Comparison of ENCODE assay signal across 1 cellular context in the genomic region with DNA sequence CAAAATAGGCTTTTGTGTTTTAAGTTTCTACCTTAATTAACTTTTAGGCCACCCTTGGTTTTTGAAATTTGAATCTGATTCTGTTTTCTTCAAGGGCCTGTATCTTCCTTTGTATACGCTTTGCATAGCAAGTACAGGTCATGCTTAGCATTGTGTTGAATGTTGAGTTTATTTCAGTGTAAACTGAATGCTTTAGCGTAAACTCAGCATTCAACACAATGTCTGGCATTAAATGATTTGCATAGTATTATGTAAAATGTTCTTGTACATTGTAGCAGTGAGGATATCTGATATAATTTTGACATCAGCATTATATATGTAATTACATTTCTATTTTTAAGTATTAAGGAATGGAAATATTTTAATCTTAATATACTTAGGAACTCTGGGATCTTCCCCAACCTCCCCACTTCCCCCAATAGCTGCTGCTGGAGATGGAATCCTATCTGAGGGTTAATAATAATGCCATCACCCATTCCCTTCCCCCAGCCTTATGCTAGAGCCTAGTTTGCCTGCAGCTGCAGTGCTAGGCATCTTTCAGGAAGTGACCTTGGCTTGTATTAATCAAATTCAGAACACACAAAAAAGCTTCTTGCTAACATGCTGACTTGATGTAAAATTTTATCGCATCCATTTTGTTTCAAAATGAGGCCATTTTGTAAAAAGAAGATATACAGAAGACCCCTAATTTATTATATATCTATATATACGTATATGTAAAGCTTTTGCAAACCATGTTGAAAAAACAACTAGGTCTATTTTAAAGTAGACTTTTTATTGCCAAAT.
TF ChIP-seq lines count a peak whose summit lies in the region.

No MANE protein-coding gene starts in this region.

TF ChIP-seq in GM12878, 131 proteins besides CTCF, POLR2A, EP300 and RAD21 (continued from another document and continues in another):
- no peak for TF ChIP-seq CEBPB (IDR thresholded peaks at IDR 0.05; ENCODE audit: borderline replicate concordance in 1 of 2, low read depth in 2 of 2, low read length in 2 of 2)
- TF ChIP-seq, protein P1, sequence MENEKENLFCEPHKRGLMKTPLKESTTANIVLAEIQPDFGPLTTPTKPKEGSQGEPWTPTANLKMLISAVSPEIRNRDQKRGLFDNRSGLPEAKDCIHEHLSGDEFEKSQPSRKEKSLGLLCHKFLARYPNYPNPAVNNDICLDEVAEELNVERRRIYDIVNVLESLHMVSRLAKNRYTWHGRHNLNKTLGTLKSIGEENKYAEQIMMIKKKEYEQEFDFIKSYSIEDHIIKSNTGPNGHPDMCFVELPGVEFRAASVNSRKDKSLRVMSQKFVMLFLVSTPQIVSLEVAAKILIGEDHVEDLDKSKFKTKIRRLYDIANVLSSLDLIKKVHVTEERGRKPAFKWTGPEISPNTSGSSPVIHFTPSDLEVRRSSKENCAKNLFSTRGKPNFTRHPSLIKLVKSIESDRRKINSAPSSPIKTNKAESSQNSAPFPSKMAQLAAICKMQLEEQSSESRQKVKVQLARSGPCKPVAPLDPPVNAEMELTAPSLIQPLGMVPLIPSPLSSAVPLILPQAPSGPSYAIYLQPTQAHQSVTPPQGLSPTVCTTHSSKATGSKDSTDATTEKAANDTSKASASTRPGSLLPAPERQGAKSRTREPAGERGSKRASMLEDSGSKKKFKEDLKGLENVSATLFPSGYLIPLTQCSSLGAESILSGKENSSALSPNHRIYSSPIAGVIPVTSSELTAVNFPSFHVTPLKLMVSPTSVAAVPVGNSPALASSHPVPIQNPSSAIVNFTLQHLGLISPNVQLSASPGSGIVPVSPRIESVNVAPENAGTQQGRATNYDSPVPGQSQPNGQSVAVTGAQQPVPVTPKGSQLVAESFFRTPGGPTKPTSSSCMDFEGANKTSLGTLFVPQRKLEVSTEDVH (IDR thresholded peaks at IDR 0.05; ENCODE audit: low read depth, partially characterized antibody) = no peak
- TF ChIP-seq, protein P2, sequence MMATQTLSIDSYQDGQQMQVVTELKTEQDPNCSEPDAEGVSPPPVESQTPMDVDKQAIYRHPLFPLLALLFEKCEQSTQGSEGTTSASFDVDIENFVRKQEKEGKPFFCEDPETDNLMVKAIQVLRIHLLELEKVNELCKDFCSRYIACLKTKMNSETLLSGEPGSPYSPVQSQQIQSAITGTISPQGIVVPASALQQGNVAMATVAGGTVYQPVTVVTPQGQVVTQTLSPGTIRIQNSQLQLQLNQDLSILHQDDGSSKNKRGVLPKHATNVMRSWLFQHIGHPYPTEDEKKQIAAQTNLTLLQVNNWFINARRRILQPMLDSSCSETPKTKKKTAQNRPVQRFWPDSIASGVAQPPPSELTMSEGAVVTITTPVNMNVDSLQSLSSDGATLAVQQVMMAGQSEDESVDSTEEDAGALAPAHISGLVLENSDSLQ (IDR thresholded peaks at IDR 0.05) = no peak
- TF ChIP-seq, protein P3, sequence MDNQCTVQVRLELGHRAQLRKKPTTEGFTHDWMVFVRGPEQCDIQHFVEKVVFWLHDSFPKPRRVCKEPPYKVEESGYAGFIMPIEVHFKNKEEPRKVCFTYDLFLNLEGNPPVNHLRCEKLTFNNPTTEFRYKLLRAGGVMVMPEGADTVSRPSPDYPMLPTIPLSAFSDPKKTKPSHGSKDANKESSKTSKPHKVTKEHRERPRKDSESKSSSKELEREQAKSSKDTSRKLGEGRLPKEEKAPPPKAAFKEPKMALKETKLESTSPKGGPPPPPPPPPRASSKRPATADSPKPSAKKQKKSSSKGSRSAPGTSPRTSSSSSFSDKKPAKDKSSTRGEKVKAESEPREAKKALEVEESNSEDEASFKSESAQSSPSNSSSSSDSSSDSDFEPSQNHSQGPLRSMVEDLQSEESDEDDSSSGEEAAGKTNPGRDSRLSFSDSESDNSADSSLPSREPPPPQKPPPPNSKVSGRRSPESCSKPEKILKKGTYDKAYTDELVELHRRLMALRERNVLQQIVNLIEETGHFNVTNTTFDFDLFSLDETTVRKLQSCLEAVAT (IDR thresholded peaks at IDR 0.05) = peak; percentile 28; the same call in 1 of the 2 replicates
- no peak for TF ChIP-seq PAX8 (IDR thresholded peaks at IDR 0.05)
- TF ChIP-seq NR2C2 (IDR thresholded peaks at IDR 0.05; ENCODE audit: borderline replicate concordance, control insufficient read depth, insufficient read length, low read depth) = no peak
- TF ChIP-seq NFXL1 (IDR thresholded peaks at IDR 0.05; ENCODE audit: borderline replicate concordance) = no peak
- no peak for TF ChIP-seq EGR1 (IDR thresholded peaks at IDR 0.05; ENCODE audit: borderline replicate concordance in 1 of 2, low read depth in 2 of 2, low read length in 2 of 2)
- no peak for TF ChIP-seq ZSCAN29 (IDR thresholded peaks at IDR 0.05)
- TF ChIP-seq, protein P4, sequence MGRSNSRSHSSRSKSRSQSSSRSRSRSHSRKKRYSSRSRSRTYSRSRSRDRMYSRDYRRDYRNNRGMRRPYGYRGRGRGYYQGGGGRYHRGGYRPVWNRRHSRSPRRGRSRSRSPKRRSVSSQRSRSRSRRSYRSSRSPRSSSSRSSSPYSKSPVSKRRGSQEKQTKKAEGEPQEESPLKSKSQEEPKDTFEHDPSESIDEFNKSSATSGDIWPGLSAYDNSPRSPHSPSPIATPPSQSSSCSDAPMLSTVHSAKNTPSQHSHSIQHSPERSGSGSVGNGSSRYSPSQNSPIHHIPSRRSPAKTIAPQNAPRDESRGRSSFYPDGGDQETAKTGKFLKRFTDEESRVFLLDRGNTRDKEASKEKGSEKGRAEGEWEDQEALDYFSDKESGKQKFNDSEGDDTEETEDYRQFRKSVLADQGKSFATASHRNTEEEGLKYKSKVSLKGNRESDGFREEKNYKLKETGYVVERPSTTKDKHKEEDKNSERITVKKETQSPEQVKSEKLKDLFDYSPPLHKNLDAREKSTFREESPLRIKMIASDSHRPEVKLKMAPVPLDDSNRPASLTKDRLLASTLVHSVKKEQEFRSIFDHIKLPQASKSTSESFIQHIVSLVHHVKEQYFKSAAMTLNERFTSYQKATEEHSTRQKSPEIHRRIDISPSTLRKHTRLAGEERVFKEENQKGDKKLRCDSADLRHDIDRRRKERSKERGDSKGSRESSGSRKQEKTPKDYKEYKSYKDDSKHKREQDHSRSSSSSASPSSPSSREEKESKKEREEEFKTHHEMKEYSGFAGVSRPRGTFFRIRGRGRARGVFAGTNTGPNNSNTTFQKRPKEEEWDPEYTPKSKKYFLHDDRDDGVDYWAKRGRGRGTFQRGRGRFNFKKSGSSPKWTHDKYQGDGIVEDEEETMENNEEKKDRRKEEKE (IDR thresholded peaks at IDR 0.05) = no peak
- no peak for TF ChIP-seq SIN3A (IDR thresholded peaks at IDR 0.05; ENCODE audit: low read depth, low read length)
- no peak for TF ChIP-seq KAT2A (conservative IDR thresholded peaks at IDR 0.05; ENCODE audit: control insufficient read depth, low read depth, low read length)
- no peak for TF ChIP-seq SMAD1 (IDR thresholded peaks at IDR 0.05; ENCODE audit: low read depth, partially characterized antibody)
- TF ChIP-seq CREB1 (IDR thresholded peaks at IDR 0.05; ENCODE audit: low read depth) = no peak
- peak; percentile 89; the same call in 1 of the 2 replicates for TF ChIP-seq TCF12 (IDR thresholded peaks at IDR 0.05; ENCODE audit: low read depth, low read length)
- TF ChIP-seq CHD2 (IDR thresholded peaks at IDR 0.05; ENCODE audit: borderline replicate concordance, low read depth, low read length) = peak; percentile 63; the same call in 1 of the 2 replicates
- peak in 1 of 2 experiments; percentile 8; a peak in 1 of 4 replicates for TF ChIP-seq IKZF2 (IDR thresholded peaks at IDR 0.05)
- TF ChIP-seq YY1 (IDR thresholded peaks at IDR 0.05; ENCODE audit: low read depth, low read length) = peak; percentile 90
- TF ChIP-seq, protein P5, sequence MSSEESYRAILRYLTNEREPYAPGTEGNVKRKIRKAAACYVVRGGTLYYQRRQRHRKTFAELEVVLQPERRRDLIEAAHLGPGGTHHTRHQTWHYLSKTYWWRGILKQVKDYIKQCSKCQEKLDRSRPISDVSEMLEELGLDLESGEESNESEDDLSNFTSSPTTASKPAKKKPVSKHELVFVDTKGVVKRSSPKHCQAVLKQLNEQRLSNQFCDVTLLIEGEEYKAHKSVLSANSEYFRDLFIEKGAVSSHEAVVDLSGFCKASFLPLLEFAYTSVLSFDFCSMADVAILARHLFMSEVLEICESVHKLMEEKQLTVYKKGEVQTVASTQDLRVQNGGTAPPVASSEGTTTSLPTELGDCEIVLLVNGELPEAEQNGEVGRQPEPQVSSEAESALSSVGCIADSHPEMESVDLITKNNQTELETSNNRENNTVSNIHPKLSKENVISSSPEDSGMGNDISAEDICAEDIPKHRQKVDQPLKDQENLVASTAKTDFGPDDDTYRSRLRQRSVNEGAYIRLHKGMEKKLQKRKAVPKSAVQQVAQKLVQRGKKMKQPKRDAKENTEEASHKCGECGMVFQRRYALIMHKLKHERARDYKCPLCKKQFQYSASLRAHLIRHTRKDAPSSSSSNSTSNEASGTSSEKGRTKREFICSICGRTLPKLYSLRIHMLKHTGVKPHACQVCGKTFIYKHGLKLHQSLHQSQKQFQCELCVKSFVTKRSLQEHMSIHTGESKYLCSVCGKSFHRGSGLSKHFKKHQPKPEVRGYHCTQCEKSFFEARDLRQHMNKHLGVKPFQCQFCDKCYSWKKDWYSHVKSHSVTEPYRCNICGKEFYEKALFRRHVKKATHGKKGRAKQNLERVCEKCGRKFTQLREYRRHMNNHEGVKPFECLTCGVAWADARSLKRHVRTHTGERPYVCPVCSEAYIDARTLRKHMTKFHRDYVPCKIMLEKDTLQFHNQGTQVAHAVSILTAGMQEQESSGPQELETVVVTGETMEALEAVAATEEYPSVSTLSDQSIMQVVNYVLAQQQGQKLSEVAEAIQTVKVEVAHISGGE (CRISPR knock-in tag; IDR thresholded peaks at IDR 0.05) = no peak
- TF ChIP-seq, protein P6, sequence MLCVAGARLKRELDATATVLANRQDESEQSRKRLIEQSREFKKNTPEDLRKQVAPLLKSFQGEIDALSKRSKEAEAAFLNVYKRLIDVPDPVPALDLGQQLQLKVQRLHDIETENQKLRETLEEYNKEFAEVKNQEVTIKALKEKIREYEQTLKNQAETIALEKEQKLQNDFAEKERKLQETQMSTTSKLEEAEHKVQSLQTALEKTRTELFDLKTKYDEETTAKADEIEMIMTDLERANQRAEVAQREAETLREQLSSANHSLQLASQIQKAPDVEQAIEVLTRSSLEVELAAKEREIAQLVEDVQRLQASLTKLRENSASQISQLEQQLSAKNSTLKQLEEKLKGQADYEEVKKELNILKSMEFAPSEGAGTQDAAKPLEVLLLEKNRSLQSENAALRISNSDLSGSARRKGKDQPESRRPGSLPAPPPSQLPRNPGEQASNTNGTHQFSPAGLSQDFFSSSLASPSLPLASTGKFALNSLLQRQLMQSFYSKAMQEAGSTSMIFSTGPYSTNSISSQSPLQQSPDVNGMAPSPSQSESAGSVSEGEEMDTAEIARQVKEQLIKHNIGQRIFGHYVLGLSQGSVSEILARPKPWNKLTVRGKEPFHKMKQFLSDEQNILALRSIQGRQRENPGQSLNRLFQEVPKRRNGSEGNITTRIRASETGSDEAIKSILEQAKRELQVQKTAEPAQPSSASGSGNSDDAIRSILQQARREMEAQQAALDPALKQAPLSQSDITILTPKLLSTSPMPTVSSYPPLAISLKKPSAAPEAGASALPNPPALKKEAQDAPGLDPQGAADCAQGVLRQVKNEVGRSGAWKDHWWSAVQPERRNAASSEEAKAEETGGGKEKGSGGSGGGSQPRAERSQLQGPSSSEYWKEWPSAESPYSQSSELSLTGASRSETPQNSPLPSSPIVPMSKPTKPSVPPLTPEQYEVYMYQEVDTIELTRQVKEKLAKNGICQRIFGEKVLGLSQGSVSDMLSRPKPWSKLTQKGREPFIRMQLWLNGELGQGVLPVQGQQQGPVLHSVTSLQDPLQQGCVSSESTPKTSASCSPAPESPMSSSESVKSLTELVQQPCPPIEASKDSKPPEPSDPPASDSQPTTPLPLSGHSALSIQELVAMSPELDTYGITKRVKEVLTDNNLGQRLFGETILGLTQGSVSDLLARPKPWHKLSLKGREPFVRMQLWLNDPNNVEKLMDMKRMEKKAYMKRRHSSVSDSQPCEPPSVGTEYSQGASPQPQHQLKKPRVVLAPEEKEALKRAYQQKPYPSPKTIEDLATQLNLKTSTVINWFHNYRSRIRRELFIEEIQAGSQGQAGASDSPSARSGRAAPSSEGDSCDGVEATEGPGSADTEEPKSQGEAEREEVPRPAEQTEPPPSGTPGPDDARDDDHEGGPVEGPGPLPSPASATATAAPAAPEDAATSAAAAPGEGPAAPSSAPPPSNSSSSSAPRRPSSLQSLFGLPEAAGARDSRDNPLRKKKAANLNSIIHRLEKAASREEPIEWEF (IDR thresholded peaks at IDR 0.05; ENCODE audit: insufficient replicate concordance, low read depth, low read length) = peak; percentile 54
- TF ChIP-seq CHD1 (IDR thresholded peaks at IDR 0.05; ENCODE audit: low read depth, low read length) = no peak
- TF ChIP-seq MXI1 (IDR thresholded peaks at IDR 0.05; ENCODE audit: low read depth, low read length) = peak; percentile 27; the same call in 1 of the 2 replicates
- no peak for TF ChIP-seq ZBED1 (IDR thresholded peaks at IDR 0.05; ENCODE audit: borderline replicate concordance)
- no peak for TF ChIP-seq RUNX3 (IDR thresholded peaks at IDR 0.05; ENCODE audit: low read length)
- no peak for TF ChIP-seq SIX5 (IDR thresholded peaks at IDR 0.05; ENCODE audit: low read depth, low read length, severe bottlenecking)
- TF ChIP-seq FOXM1 (IDR thresholded peaks at IDR 0.05; ENCODE audit: low read depth, low read length) = peak; percentile 38; the same call in 1 of the 2 replicates
- TF ChIP-seq ZNF217 (IDR thresholded peaks at IDR 0.05) = no peak
- no peak for TF ChIP-seq MYB (IDR thresholded peaks at IDR 0.05; ENCODE audit: borderline replicate concordance, low read depth, low read length)
- TF ChIP-seq, protein P7, sequence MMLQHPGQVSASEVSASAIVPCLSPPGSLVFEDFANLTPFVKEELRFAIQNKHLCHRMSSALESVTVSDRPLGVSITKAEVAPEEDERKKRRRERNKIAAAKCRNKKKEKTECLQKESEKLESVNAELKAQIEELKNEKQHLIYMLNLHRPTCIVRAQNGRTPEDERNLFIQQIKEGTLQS (IDR thresholded peaks at IDR 0.05; ENCODE audit: borderline replicate concordance, extremely low read depth, low read depth, low read length) = no peak
- TF ChIP-seq LARP7 (IDR thresholded peaks at IDR 0.05) = no peak
- peak; percentile 27; the same call in 1 of the 2 replicates for TF ChIP-seq GATAD2B (conservative IDR thresholded peaks at IDR 0.05; ENCODE audit: low read depth)
- peak; percentile 54 for TF ChIP-seq NR2C1 (IDR thresholded peaks at IDR 0.05)
- no peak for TF ChIP-seq SRF (IDR thresholded peaks at IDR 0.05; ENCODE audit: low read depth in 2 of 2, low read length in 2 of 2)
- no peak for TF ChIP-seq CBX3 (IDR thresholded peaks at IDR 0.05; ENCODE audit: borderline replicate concordance, low read depth)
- 0 out of 4 replicates have a peak, but pooled peaks of 1 of the 2 experiments have one; percentile 74 for TF ChIP-seq ETV6 (conservative IDR thresholded peaks at IDR 0.05 in 1 of 2, IDR thresholded peaks at IDR 0.05 in 1 of 2; ENCODE audit: borderline replicate concordance in 1 of 2, low read depth in 1 of 2)
- TF ChIP-seq TARDBP (IDR thresholded peaks at IDR 0.05; ENCODE audit: borderline replicate concordance) = no peak
- TF ChIP-seq FOS (IDR thresholded peaks at IDR 0.05; ENCODE audit: borderline replicate concordance, extremely low read depth, insufficient read length) = no peak
- no peak for TF ChIP-seq YBX1 (IDR thresholded peaks at IDR 0.05)
- TF ChIP-seq PAX5 (IDR thresholded peaks at IDR 0.05; ENCODE audit: borderline replicate concordance, low read depth, low read length) = no peak
